ENCODE assay signal across 1 cellular context in genomic region chr18:25109484-25109883, GRCh38.
TF ChIP-seq lines count a peak whose summit lies in the region.

No MANE protein-coding gene starts in this region.

TF ChIP-seq in IMR-90, 13 proteins besides CTCF, POLR2A, EP300 and RAD21:
- TF ChIP-seq RFX5 (IDR thresholded peaks at IDR 0.05; ENCODE audit: low read depth, low read length): no peak
- TF ChIP-seq FOS (IDR thresholded peaks at IDR 0.05; ENCODE audit: low read depth, low read length): no peak
- no peak for TF ChIP-seq NFE2L2 (IDR thresholded peaks at IDR 0.05; ENCODE audit: low read depth, low read length)
- no peak for TF ChIP-seq ELK1 (IDR thresholded peaks at IDR 0.05; ENCODE audit: borderline replicate concordance, low read depth, low read length)
- TF ChIP-seq CHD1 (IDR thresholded peaks at IDR 0.05; ENCODE audit: low read depth, low read length): no peak
- no peak for TF ChIP-seq MAZ (IDR thresholded peaks at IDR 0.05; ENCODE audit: borderline replicate concordance, low read depth, low read length)
- no peak for TF ChIP-seq MAFK (IDR thresholded peaks at IDR 0.05; ENCODE audit: low read depth, low read length)
- TF ChIP-seq MXI1 (IDR thresholded peaks at IDR 0.05; ENCODE audit: borderline replicate concordance, low read depth, low read length): no peak
